ENCODE assay signal across 9 cellular contexts in genomic region chr1:205061665-205062069, GRCh38. TPM values are rescaled to one million over a fixed set of nuclear protein-coding genes. Genes with fewer than 3 reads are reported as not detected.
DNase-seq lines count a peak whose midpoint lies in the region; ATAC-seq, FAIRE-seq and TF ChIP-seq lines count a peak whose summit lies in the region.
"Had no signal": no experiment of that assay in that cellular context is flagged by ENCODE, and none has a peak within 500 bp of the region (broad histone marks: within the 10 kb centered on the region; RNA-seq: fewer than 3 reads in every experiment).

No MANE protein-coding gene starts in this region.

- H4K20me1 ChIP-seq in keratinocyte (ENCODE audit: control insufficient read depth, extremely low read depth, insufficient read depth, low read length) = no peaks in the 10 kb centered on the region

- H3K27me3 ChIP-seq in keratinocyte (ENCODE audit: control insufficient read depth, extremely low read depth, insufficient read depth, low read length) = peaks cover 7% of the 10 kb centered on the region

- H3K9me3 Mint-ChIP-seq in activated B cell treated with CpG ODN at 0.5 μM for 24 hours = no peaks in the 10 kb centered on the region

- H3K4me1 Mint-ChIP-seq in activated B cell treated with CpG ODN at 0.5 μM for 24 hours = no peaks in the 10 kb centered on the region

- H3K27me3 Mint-ChIP-seq in activated B cell treated with CpG ODN at 0.5 μM for 24 hours = no peaks in the 10 kb centered on the region

- no peaks in the 10 kb centered on the region for H3K9me3 ChIP-seq in keratinocyte (ENCODE audit: control insufficient read depth, low read depth, low read length)

- dilution Hi-C loops in keratinocyte (cut with MboI; ENCODE audit: extremely low pct_ligation_motif_present, low sequenced_read_pairs) = no loop called here

- no peak overlapping the region for H2AFZ ChIP-seq in keratinocyte (ENCODE audit: control insufficient read depth, low read length)

- H3K4me2 ChIP-seq in keratinocyte (ENCODE audit: control insufficient read depth, extremely low read depth, insufficient read depth, low read depth, low read length) = no peak overlapping the region

- no peaks in the 10 kb centered on the region for H3K36me3 ChIP-seq in keratinocyte (ENCODE audit: control insufficient read depth in 2 of 2, extremely low read depth in 1 of 2, insufficient read depth in 2 of 2, low read length in 2 of 2)

- POLR2A ChIA-PET in activated B cell treated with CpG ODN at 0.5 μM for 24 hours (lab: Charles Lee) = no interaction called here

- peak overlapping the region; percentile 15 for H3K4me3 Mint-ChIP-seq in activated B cell treated with CpG ODN at 0.5 μM for 24 hours

- FAIRE-seq in keratinocyte (lab: Jason Lieb, UNC) = peak; percentile 48

- intact Hi-C loops in activated B cell treated with CpG ODN at 0.5 μM for 24 hours (cut with micrococcal nuclease) = loop anchor here (1.0 kb wide), 4 partner anchors 72 to 195 kb away; no protein-coding TSS in a partner anchor

- H3K27ac ChIP-seq in caudate nucleus (ENCODE audit: low read depth, low read length) (peak overlapping the region; percentile 67), keratinocyte (ENCODE audit: control insufficient read depth, insufficient read depth, low read length) (no peak overlapping the region)
- H3K27ac ChIP-seq: skin epidermis had no signal

- no peaks in the 10 kb centered on the region for H3K9me1 ChIP-seq in keratinocyte (ENCODE audit: control insufficient read depth, extremely low read depth, insufficient read depth, low read length)

- H3K4me3 ChIP-seq in keratinocyte (ENCODE audit: control insufficient read depth in 2 of 3, extremely low read depth in 1 of 3, insufficient read depth in 2 of 3, low read depth in 1 of 3, low read length in 3 of 3) = no peak overlapping the region
- H3K4me3 ChIP-seq: skin epidermis had no signal

- H3K27ac Mint-ChIP-seq in activated B cell treated with CpG ODN at 0.5 μM for 24 hours = no peak overlapping the region

- peak; percentile 73 for DNase-seq in 8988T
- DNase-seq in GM19238 (ENCODE audit: insufficient read length, low spot score) = peak; percentile 70
- peak; percentile 85 for DNase-seq in NCI-H2171 treated with DMSO at 0.1 percent for 48 hours (lab: John Stamatoyannopoulos, UW)
- DNase-seq in activated B cell treated with CpG ODN at 0.5 μM for 24 hours = peak; percentile 53
- DNase-seq in caudate nucleus (lab: John Stamatoyannopoulos, UW) = peak in 54 of 61 donors; percentile 29 to 94 (median 66)
- peak; percentile 13 for DNase-seq in keratinocyte (ENCODE audit: low read depth, low spot score)
- DNase-seq in stimulated activated CD4-positive, alpha-beta T cell treated with anti-CD3 and anti-CD28 coated beads, Interleukin-1b, Interleukin-23, amount 100 ng/mL, for 4 hours (ENCODE audit: low read depth in 2 of 2) = peak; percentile 43 to 54

- H3K4me1 ChIP-seq in keratinocyte (ENCODE audit: control insufficient read depth, extremely low read depth, insufficient read depth, low read length) = no peaks in the 10 kb centered on the region

- H3K9ac ChIP-seq in keratinocyte (ENCODE audit: control insufficient read depth, extremely low read depth, insufficient read depth, low read length) = no peak overlapping the region

- no peaks in the 10 kb centered on the region for H3K79me2 ChIP-seq in keratinocyte (ENCODE audit: control insufficient read depth, insufficient read depth, low read length)

- H3K36me3 Mint-ChIP-seq in activated B cell treated with CpG ODN at 0.5 μM for 24 hours (ENCODE audit: low read depth) = no peaks in the 10 kb centered on the region

- CTCF ChIA-PET in activated B cell treated with CpG ODN at 0.5 μM for 24 hours (lab: Charles Lee) = interaction anchor here (0.5 to 3.0 kb wide), 27 partner anchors 9 to 254 kb away, joined by 3 to 48 read pairs (median 4); partner anchors contain the start of gene TMCC2

- TF ChIP-seq CTCF in activated B cell treated with CpG ODN at 0.5 μM for 24 hours (IDR thresholded peaks at IDR 0.05) (peak; percentile 51), keratinocyte (optimal IDR thresholded peaks at IDR 0.05 in 1 of 3, IDR thresholded peaks at IDR 0.05 in 1 of 3, conservative IDR thresholded peaks at IDR 0.05 in 1 of 3; ENCODE audit: extremely low read depth in 1 of 3, insufficient read depth in 2 of 3, low read length in 3 of 3) (peak; percentile 90 to 95 (median 90))

- ATAC-seq in activated B cell treated with CpG ODN at 0.5 μM for 24 hours (ENCODE audit: low read depth) (peak; percentile 61), GM21717 (IDR thresholded peaks at IDR 0.05; ENCODE audit: unreplicated experiment) (no peak)

RNA-seq across cellular contexts. Expression of gene CNTN2, which starts 18.7 kb away (rescaled TPM):
- total RNA-seq in activated B cell treated with CpG ODN at 0.5 μM for 24 hours = not detected in 2 replicates
- not detected in 3 replicates for polyA plus RNA-seq in keratinocyte
- not detected for polyA plus RNA-seq in keratinocyte (2011; ENCODE audit: low read depth)
- not detected in 2 replicates for polyA plus RNA-seq in keratinocyte (2011; cell fraction: cytosol; rRNA removed)
- 0.05 TPM in 1 of 2 replicates, not detected in the other for polyA plus RNA-seq in keratinocyte (2011; cell fraction: nucleus; rRNA removed)
- 0.34 TPM in 1 of 2 replicates, not detected in the other for polyA plus RNA-seq in keratinocyte (2012; ENCODE audit: low replicate concordance)
- polyA minus RNA-seq in keratinocyte = not detected in 3 replicates
- not detected for polyA minus RNA-seq in keratinocyte (2011; cell fraction: cytosol; rRNA and poly(A)+ RNA removed)
- polyA minus RNA-seq in keratinocyte (2011; cell fraction: nucleus; rRNA and poly(A)+ RNA removed) = 0.11 and 0.23 TPM in 2 replicates

RNA-seq across cellular contexts. Expression of gene TMEM81, which starts 22.6 kb away (rescaled TPM):
- total RNA-seq in activated B cell treated with CpG ODN at 0.5 μM for 24 hours = 3.3 and 3.5 TPM in 2 replicates
- 1.4 to 1.7 TPM (median 1.6 TPM) in 3 replicates for polyA plus RNA-seq in keratinocyte
- 0.86 TPM for polyA plus RNA-seq in keratinocyte (2011; ENCODE audit: low read depth)
- 0.99 and 1.3 TPM in 2 replicates for polyA plus RNA-seq in keratinocyte (2011; cell fraction: cytosol; rRNA removed)
- 3.7 and 3.9 TPM in 2 replicates for polyA plus RNA-seq in keratinocyte (2011; cell fraction: nucleus; rRNA removed)
- 1.5 and 3.6 TPM in 2 replicates for polyA plus RNA-seq in keratinocyte (2012; ENCODE audit: low replicate concordance)
- polyA minus RNA-seq in keratinocyte = 0.23 to 4.6 TPM (median 2.4 TPM) in 3 replicates
- not detected for polyA minus RNA-seq in keratinocyte (2011; cell fraction: cytosol; rRNA and poly(A)+ RNA removed)
- polyA minus RNA-seq in keratinocyte (2011; cell fraction: nucleus; rRNA and poly(A)+ RNA removed) = 1.5 and 2.4 TPM in 2 replicates

Comparison
In these comparisons a context has a peak if more than half of its experiments do, and no peak if none do; other contexts are left out.
1. DNase-seq: peak in every context shown above with its lines; median percentile 85 in NCI-H2171 treated with DMSO at 0.1 percent for 48 hours; 73 in 8988T; 70 in GM19238; 66 in caudate nucleus; 53 in activated B cell treated with CpG ODN at 0.5 μM for 24 hours; 48 in stimulated activated CD4-positive, alpha-beta T cell treated with anti-CD3 and anti-CD28 coated beads, Interleukin-1b, Interleukin-23, amount 100 ng/mL, for 4 hours; 13 in keratinocyte.